In the genomic region with DNA sequence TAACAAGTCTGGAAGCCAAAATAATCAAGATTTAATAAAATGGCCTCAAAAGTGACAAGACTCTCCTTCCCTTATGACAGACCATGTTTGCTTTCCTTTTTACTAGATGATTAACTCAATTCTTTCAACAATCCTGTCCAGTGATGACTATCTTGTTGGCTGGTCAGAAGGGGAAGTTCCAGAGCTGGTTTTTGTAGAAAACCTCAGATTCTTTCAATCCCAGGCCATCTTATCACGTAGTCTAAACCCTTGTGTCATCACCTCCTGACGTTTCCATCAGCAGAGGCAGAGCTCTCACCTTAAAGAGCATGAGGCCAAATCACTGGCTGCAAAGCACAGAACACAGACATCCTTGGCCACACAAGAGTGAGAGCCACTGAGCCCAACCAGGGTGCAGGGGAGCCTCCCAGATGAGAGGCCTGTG, we compare ENCODE assay signal across 8 cellular contexts.
A peak's percentile ranks its signal among the peaks of the same experiment; 100 is the strongest.
DNase-seq lines count a peak whose midpoint lies in the region; ATAC-seq and TF ChIP-seq lines count a peak whose summit lies in the region.
"Had no signal": no experiment of that assay in that cellular context is flagged by ENCODE, and none has a peak within 500 bp of the region (broad histone marks: within the 10 kb centered on the region; RNA-seq: fewer than 3 reads in every experiment).

No MANE protein-coding gene starts in this region.

- peaks cover 3% of the 10 kb centered on the region for H3K36me3 ChIP-seq in brain microvascular endothelial cell (replicated peaks)
- H3K36me3 ChIP-seq in H7 (replicated peaks; ENCODE audit: control insufficient read depth, insufficient read depth, low read length), result no peaks in the 10 kb centered on the region; the same call in 1 of the 2 replicates

- H3K4me3 ChIP-seq in brain microvascular endothelial cell (ENCODE audit: low read depth, low read length) (no peak overlapping the region), H7 (ENCODE audit: insufficient read depth, low read depth, low read length) (no peak overlapping the region)

- in situ Hi-C loops in brain microvascular endothelial cell (cut with HindIII; ENCODE audit: low pct_ligation_motif_present, low sequenced_read_pairs), result no loop called here

- DNase-seq in EL (peak; percentile 83), M059J (ENCODE audit: low read depth) (peak; percentile 87), brain microvascular endothelial cell (peak; percentile 87), posterior vena cava (ENCODE audit: low spot score) (peak; percentile 50), H7 (no peak)
- no peak for DNase-seq in activated effector memory CD4-positive, alpha-beta T cell treated with anti-CD3 and anti-CD28 coated beads, Interleukin-2, amount 50 U/mL, for 16 hours
- DNase-seq: foreskin melanocyte had no signal

- ATAC-seq in GM19351 (IDR thresholded peaks at IDR 0.05; ENCODE audit: unreplicated experiment), result no peak

- H3K27ac ChIP-seq in brain microvascular endothelial cell, result peak overlapping the region; percentile 89

- no peaks in the 10 kb centered on the region for H3K27me3 ChIP-seq in brain microvascular endothelial cell (replicated peaks)
- no peaks in the 10 kb centered on the region for H3K27me3 ChIP-seq in H7 (ENCODE audit: control insufficient read depth, insufficient read depth, low read length)

- intact Hi-C loops in posterior vena cava (cut with DNase I), result loop anchor here in 1 of 2 donors (1.0 kb wide), 1 partner anchor 23 kb away; no protein-coding TSS in a partner anchor

- TF ChIP-seq CTCF in brain microvascular endothelial cell (IDR thresholded peaks at IDR 0.05; ENCODE audit: low read depth, low read length, missing control alignments), result no peak

Comparison
In these comparisons a context has a peak if more than half of its experiments do, and no peak if none do; other contexts are left out.
1. DNase-seq: peak in EL (single experiment), M059J (single experiment), brain microvascular endothelial cell (single experiment) and posterior vena cava (single experiment); none in H7 (single experiment) and activated effector memory CD4-positive, alpha-beta T cell treated with anti-CD3 and anti-CD28 coated beads, Interleukin-2, amount 50 U/mL, for 16 hours (single experiment).